ENCODE assay signal across 13 cellular contexts in the genomic region with DNA sequence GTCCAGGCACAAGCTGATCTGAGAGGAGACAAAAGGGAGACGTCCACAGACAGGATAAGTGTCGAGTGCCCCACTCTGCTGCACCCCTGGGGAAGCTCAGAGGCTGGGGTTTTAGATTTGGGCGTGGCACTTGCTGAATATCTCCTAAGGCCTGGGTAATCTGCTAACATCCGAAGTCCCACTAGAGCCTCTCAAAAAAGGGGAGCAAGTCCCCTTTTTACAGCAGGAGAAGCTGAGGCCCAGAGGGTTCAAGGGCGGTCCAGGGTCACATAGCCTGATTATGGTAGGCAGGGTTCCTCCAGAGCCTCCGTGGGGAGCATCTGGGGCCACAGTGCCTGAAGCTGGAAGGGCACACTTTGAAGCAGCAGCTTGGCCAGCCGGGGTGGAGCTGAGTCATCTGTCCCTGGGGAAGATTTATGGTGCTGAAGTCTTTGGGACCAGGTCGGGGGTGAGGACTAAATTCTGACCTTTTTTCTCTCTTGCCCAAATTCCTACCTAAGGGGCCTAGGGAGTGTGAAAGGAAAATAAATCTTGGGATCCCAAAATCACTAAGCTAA.
DNase-seq lines count a peak whose midpoint lies in the region; ATAC-seq, FAIRE-seq and TF ChIP-seq lines count a peak whose summit lies in the region.
"Had no signal": no experiment of that assay in that cellular context is flagged by ENCODE, and none has a peak within 500 bp of the region (broad histone marks: within the 10 kb centered on the region; RNA-seq: fewer than 3 reads in every experiment).

No MANE protein-coding gene starts in this region.

- H3K36me3 ChIP-seq in K562 (ENCODE audit: control insufficient read depth, insufficient read depth, low read length) (no peaks in the 10 kb centered on the region), mesodermal cell (ENCODE audit: control insufficient read depth, insufficient read depth, low read length) (no peaks in the 10 kb centered on the region), upper lobe of right lung (no peaks in the 10 kb centered on the region)

- peaks cover 5% of the 10 kb centered on the region; the same call in 1 of the 2 replicates for H4K20me1 ChIP-seq in K562 (replicated peaks; ENCODE audit: control insufficient read depth, insufficient read depth, low read length)

- H3K4me1 ChIP-seq in K562 (replicated peaks in 1 of 2; ENCODE audit: control insufficient read depth in 2 of 2, insufficient read depth in 2 of 2, low read length in 2 of 2): peaks cover 0 to 13% of the 10 kb centered on the region in 2 experiments; a peak in 4 of 5 replicates
- peaks cover 18% of the 10 kb centered on the region for H3K4me1 ChIP-seq in mesodermal cell (ENCODE audit: control insufficient read depth, insufficient read depth, low read length, poor library complexity, severe bottlenecking)
- H3K4me1 ChIP-seq in upper lobe of right lung: peaks cover 12% of the 10 kb centered on the region

- no peak overlapping the region for H3K4me3 ChIP-seq in K562
- no peak overlapping the region for H3K4me3 ChIP-seq in mesodermal cell (ENCODE audit: extremely low read depth, insufficient read depth, low read length, poor library complexity, severe bottlenecking)
- H3K4me3 ChIP-seq in upper lobe of right lung: no peak overlapping the region

- H3K27ac ChIP-seq in K562 (ENCODE audit: extremely low read depth, low read depth, low read length) (no peak overlapping the region), mesodermal cell (ENCODE audit: low read depth, low read length, severe bottlenecking) (peak overlapping the region; percentile 20), upper lobe of right lung (no peak overlapping the region)

- H3K27me3 ChIP-seq in K562 (ENCODE audit: control insufficient read depth in 2 of 2, insufficient read depth in 2 of 2, low read length in 2 of 2) (peaks cover 37 to 80% of the 10 kb centered on the region in 2 experiments), upper lobe of right lung (no peaks in the 10 kb centered on the region)

- intact Hi-C loops in K562 (cut with micrococcal nuclease) (no loop called here), upper lobe of right lung (cut with DNase I) (no loop called here)

- no peak overlapping the region for H3K4me2 ChIP-seq in K562 (ENCODE audit: insufficient read depth, low read length)

- H3K79me2 ChIP-seq in K562 (ENCODE audit: control insufficient read depth, insufficient read depth, low read length): no peaks in the 10 kb centered on the region

- H3K9me3 ChIP-seq in K562 (replicated peaks; ENCODE audit: control insufficient read depth, insufficient read depth, low read depth, low read length): no peaks in the 10 kb centered on the region
- no peaks in the 10 kb centered on the region for H3K9me3 ChIP-seq in mesodermal cell (ENCODE audit: control insufficient read depth, low read length)
- no peaks in the 10 kb centered on the region for H3K9me3 ChIP-seq in upper lobe of right lung

- peak overlapping the region in 1 of 2 experiments; percentile 6; a peak in 1 of 4 replicates for H3K9ac ChIP-seq in K562 (ENCODE audit: insufficient read depth in 1 of 2, low read depth in 2 of 2, low read length in 2 of 2)

- POLR2A ChIA-PET in K562 (lab: Yijun Ruan, JAX): interaction anchor here (1.2 to 2.1 kb wide), 3 partner anchors 13 to 25 kb away, joined by 4 to 9 read pairs (median 5); no protein-coding TSS in a partner anchor

- H3K9me1 ChIP-seq in K562 (ENCODE audit: control insufficient read depth, insufficient read depth, low read length): no peaks in the 10 kb centered on the region

- ATAC-seq in K562 (peak; percentile 59; the same call in 2 of the 3 replicates), GM18517 (IDR thresholded peaks at IDR 0.05; ENCODE audit: unreplicated experiment) (no peak), upper lobe of right lung (no peak)
- ATAC-seq: effector memory CD8-positive, alpha-beta T cell had no signal

- 2% methylated on average over 8 of the region's 8 CpGs for WGBS in K562 (ENCODE audit: insufficient coverage, low coverage, missing lambda C conversion rate)
- 74 to 85% methylated on average over 5 to 6 of the region's 8 CpGs for WGBS in mesodermal cell (ENCODE audit: insufficient coverage in 2 of 2), 2 experiments

- FAIRE-seq in K562 (lab: Jason Lieb, UNC): no peak

- TF ChIP-seq POLR2A in K562 (conservative IDR thresholded peaks at IDR 0.05): no peak

- TF ChIP-seq RAD21 in K562 (CRISPR knock-in tag; conservative IDR thresholded peaks at IDR 0.05 in 1 of 2, IDR thresholded peaks at IDR 0.05 in 1 of 2): no peak

- in situ Hi-C loops in K562 (cut with MboI): no loop called here

- TF ChIP-seq CTCF in K562 (IDR thresholded peaks at IDR 0.05 in 2 of 3, conservative IDR thresholded peaks at IDR 0.05 in 1 of 3; ENCODE audit: insufficient read depth in 2 of 3, low read depth in 1 of 3, low read length in 3 of 3) (no peak), upper lobe of right lung (IDR thresholded peaks at IDR 0.05) (no peak)

- H2AFZ ChIP-seq in K562 (ENCODE audit: low read depth, low read length): no peak overlapping the region

- peak; percentile 65 for DNase-seq in AG08395 (ENCODE audit: low spot score)
- DNase-seq in HuH-7.5 (ENCODE audit: low spot score): peak; percentile 60
- peak in 2 of 4 experiments; percentile 31 to 53 for DNase-seq in K562 (ENCODE audit: extremely low read depth in 1 of 4, low spot score in 3 of 4)
- no peak for DNase-seq in NCI-H446 treated with DMSO at 0.1 percent for 48 hours (lab: John Stamatoyannopoulos, UW)
- no peak for DNase-seq in upper lobe of right lung
- DNase-seq in GOT3 (lab: John Stamatoyannopoulos, UW): no peak
- DNase-seq: activated effector memory CD4-positive, alpha-beta T cell treated with Interleukin-2 at 50 U/mL for 16 hours; AML-193; effector memory CD8-positive, alpha-beta T cell; NCI-H1417 treated with DMSO at 0.1 percent for 48 hours; retina had no signal

- no TSS peak for BruUV-seq in K562 (replicated peaks; lab: Mats Ljungman, UMichigan)

- CTCF ChIA-PET in K562 (lab: Yijun Ruan, JAX; ENCODE audit: low intra/inter-chr PET ratio): no interaction called here

- TF ChIP-seq EP300 in K562 (IDR thresholded peaks at IDR 0.05; ENCODE audit: low read length): no peak

TF ChIP-seq in K562, 482 proteins besides CTCF, POLR2A, EP300 and RAD21 (continues in another document):
- TF ChIP-seq KDM2B (CRISPR knock-in tag; IDR thresholded peaks at IDR 0.05): no peak
- TF ChIP-seq ATF3 (IDR thresholded peaks at IDR 0.05): peak; percentile 64
- 0 out of 2 replicates have a peak, but pooled peaks have one; percentile 27 for TF ChIP-seq ATF3 (CRISPR knock-in tag; conservative IDR thresholded peaks at IDR 0.05)
- TF ChIP-seq FIP1L1 (IDR thresholded peaks at IDR 0.05; ENCODE audit: low read depth, low read length, poor library complexity, severe bottlenecking): no peak
- TF ChIP-seq ZNF124 (CRISPR knock-in tag; IDR thresholded peaks at IDR 0.05): no peak
- TF ChIP-seq MEIS2 (IDR thresholded peaks at IDR 0.05; ENCODE audit: partially characterized antibody): peak; percentile 94
- TF ChIP-seq, protein P1, sequence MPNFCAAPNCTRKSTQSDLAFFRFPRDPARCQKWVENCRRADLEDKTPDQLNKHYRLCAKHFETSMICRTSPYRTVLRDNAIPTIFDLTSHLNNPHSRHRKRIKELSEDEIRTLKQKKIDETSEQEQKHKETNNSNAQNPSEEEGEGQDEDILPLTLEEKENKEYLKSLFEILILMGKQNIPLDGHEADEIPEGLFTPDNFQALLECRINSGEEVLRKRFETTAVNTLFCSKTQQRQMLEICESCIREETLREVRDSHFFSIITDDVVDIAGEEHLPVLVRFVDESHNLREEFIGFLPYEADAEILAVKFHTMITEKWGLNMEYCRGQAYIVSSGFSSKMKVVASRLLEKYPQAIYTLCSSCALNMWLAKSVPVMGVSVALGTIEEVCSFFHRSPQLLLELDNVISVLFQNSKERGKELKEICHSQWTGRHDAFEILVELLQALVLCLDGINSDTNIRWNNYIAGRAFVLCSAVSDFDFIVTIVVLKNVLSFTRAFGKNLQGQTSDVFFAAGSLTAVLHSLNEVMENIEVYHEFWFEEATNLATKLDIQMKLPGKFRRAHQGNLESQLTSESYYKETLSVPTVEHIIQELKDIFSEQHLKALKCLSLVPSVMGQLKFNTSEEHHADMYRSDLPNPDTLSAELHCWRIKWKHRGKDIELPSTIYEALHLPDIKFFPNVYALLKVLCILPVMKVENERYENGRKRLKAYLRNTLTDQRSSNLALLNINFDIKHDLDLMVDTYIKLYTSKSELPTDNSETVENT (CRISPR knock-in tag; IDR thresholded peaks at IDR 0.05): no peak
- no peak for TF ChIP-seq EP400 (IDR thresholded peaks at IDR 0.05)
- no peak for TF ChIP-seq RHOXF2B (CRISPR knock-in tag; conservative IDR thresholded peaks at IDR 0.05)
- TF ChIP-seq SLC30A9 (CRISPR knock-in tag; IDR thresholded peaks at IDR 0.05): no peak
- TF ChIP-seq TAL1 (IDR thresholded peaks at IDR 0.05): no peak
- TF ChIP-seq JUN (IDR thresholded peaks at IDR 0.05; ENCODE audit: borderline replicate concordance, low read depth, low read length): 0 out of 2 replicates have a peak, but pooled peaks have one; percentile 31
- TF ChIP-seq JUN (CRISPR knock-in tag; IDR thresholded peaks at IDR 0.05; ENCODE audit: borderline replicate concordance): no peak
- TF ChIP-seq GATA2 (CRISPR knock-in tag; IDR thresholded peaks at IDR 0.05): no peak
- TF ChIP-seq PKNOX1 (IDR thresholded peaks at IDR 0.05): peak; percentile 94
- TF ChIP-seq NFE2 (IDR thresholded peaks at IDR 0.05; ENCODE audit: low read depth): peak; percentile 58; the same call in 1 of the 2 replicates
- no peak for TF ChIP-seq HNRNPH1 (optimal IDR thresholded peaks at IDR 0.05; ENCODE audit: low read depth, low read length)
- no peak for TF ChIP-seq KLF13 (tag; IDR thresholded peaks at IDR 0.05; ENCODE audit: borderline replicate concordance, low read depth)

Comparison
In these comparisons a context has a peak if more than half of its experiments do, and no peak if none do; other contexts are left out.
1. DNase-seq: peak in AG08395 (single experiment) and HuH-7.5 (single experiment); none in NCI-H446 treated with DMSO at 0.1 percent for 48 hours (single experiment), upper lobe of right lung (single experiment) and GOT3 (single experiment).